In the genomic region with DNA sequence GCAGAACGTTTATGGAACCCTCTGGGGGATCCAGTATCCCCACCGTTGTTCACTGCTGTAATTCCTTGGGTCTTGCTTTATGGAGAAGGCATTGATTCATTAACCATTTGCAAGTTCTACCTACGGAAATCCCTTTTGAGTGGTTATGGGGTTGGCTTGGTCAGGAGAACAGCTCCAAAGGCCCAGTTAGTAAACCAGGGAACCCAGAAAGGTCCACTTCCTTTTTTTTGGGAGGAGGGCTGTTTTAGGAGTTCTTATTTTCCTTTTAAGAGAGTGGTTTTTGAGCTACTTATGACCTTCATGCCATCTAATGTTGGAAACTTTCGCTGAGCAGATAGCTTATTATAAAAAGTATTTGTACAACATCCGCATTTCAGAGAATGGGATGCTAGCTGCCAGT, we compare ENCODE assay signal across 9 cellular contexts. TPM values are rescaled to one million over a fixed set of nuclear protein-coding genes. Genes with fewer than 3 reads are reported as not detected.
DNase-seq lines count a peak whose midpoint lies in the region; TF ChIP-seq lines count a peak whose summit lies in the region.
"Had no signal": no experiment of that assay in that cellular context is flagged by ENCODE, and none has a peak within 500 bp of the region (broad histone marks: within the 10 kb centered on the region; RNA-seq: fewer than 3 reads in every experiment).

No MANE protein-coding gene starts in this region.

- H3K4me3 ChIP-seq in BJ (ENCODE audit: low read depth, low read length) (peak overlapping the region; percentile 94), MG63 (peak overlapping the region; percentile 79), coronary artery (peak overlapping the region; percentile 99)

- CTCF ChIA-PET in BJ (lab: Yijun Ruan, JAX) = interaction anchor here (0.6 to 1.9 kb wide), 4 partner anchors 10 to 214 kb away, joined by 3 to 5 read pairs (median 3); a partner anchor contains a TSS

- POLR2A ChIA-PET in BJ (lab: Charles Lee) = no interaction called here

- no peaks in the 10 kb centered on the region for H3K9me3 Mint-ChIP-seq in nephron progenitor cell

- H3K27ac ChIP-seq in coronary artery = peak overlapping the region; percentile 83 to 93
- H3K27ac ChIP-seq in substantia nigra (ENCODE audit: low read depth, low read length, poor library complexity, severe bottlenecking) = no peak overlapping the region

- peaks cover 5% of the 10 kb centered on the region for H3K36me3 Mint-ChIP-seq in nephron progenitor cell (ENCODE audit: low read depth)

- DNase-seq in BJ (ENCODE audit: low read depth) (no peak), MG63 (no peak), coronary artery (ENCODE audit: low spot score) (no peak), nephron progenitor cell (no peak), substantia nigra (lab: John Stamatoyannopoulos, UW) (no peak), foreskin melanocyte (no peak), NCI-H128 (lab: John Stamatoyannopoulos, UW; ENCODE audit: unreplicated experiment) (no peak)
- no peak for DNase-seq in stimulated activated CD4-positive, alpha-beta T cell treated with anti-CD3 and anti-CD28 coated beads, Interleukin-2, amount 100 ng/mL, for 48 hours
- DNase-seq: NCI-H446 treated with DMSO at 0.1 percent for 48 hours had no signal

- H3K27me3 ChIP-seq in BJ (ENCODE audit: control insufficient read depth, insufficient read depth, low read length) (no peaks in the 10 kb centered on the region), MG63 (no peaks in the 10 kb centered on the region)

- H3K4me3 Mint-ChIP-seq in nephron progenitor cell = peak overlapping the region; percentile 90

- H3K4me1 Mint-ChIP-seq in nephron progenitor cell = peaks cover 45% of the 10 kb centered on the region

- H3K9me3 ChIP-seq in MG63 = no peaks in the 10 kb centered on the region

- H3K36me3 ChIP-seq in BJ (ENCODE audit: control insufficient read depth, insufficient read depth, low read length) (no peaks in the 10 kb centered on the region), MG63 (no peaks in the 10 kb centered on the region)

- H3K27ac Mint-ChIP-seq in nephron progenitor cell = no peak overlapping the region

- no peak for TF ChIP-seq CTCF in BJ (IDR thresholded peaks at IDR 0.05; ENCODE audit: insufficient read depth, low read depth, low read length)
- TF ChIP-seq CTCF in coronary artery (IDR thresholded peaks at IDR 0.05) = no peak
- TF ChIP-seq CTCF in nephron progenitor cell (IDR thresholded peaks at IDR 0.05) = no peak

- peaks cover 7% of the 10 kb centered on the region for H3K27me3 Mint-ChIP-seq in nephron progenitor cell (ENCODE audit: low read depth, poor library complexity)

RNA-seq across cellular contexts. Expression of a gene that starts 1.3 kb away (rescaled TPM):
- polyA plus RNA-seq in BJ (2011; rRNA removed) = 35.3 and 63.4 TPM in 2 replicates
- 34.2 and 62.3 TPM in 2 replicates for polyA minus RNA-seq in BJ (2011; rRNA and poly(A)+ RNA removed)
- 13.7 and 23.3 TPM in 2 replicates for total RNA-seq in MG63 (2014; rRNA removed; shearing (Covaris generic); ENCODE audit: low replicate concordance)

RNA-seq across cellular contexts. Expression of a gene that starts 37.4 kb away (rescaled TPM):
- polyA plus RNA-seq in BJ (2011; rRNA removed) = 40.3 and 71.3 TPM in 2 replicates
- 27.6 and 32.1 TPM in 2 replicates for polyA minus RNA-seq in BJ (2011; rRNA and poly(A)+ RNA removed)
- total RNA-seq in MG63 (2014; rRNA removed; shearing (Covaris generic); ENCODE audit: low replicate concordance) = 11.8 and 12.8 TPM in 2 replicates
